8 cellular contexts compared by ENCODE assay signal in genomic region chr15:41417812-41418211, GRCh38. TPM values are rescaled to one million over a fixed set of nuclear protein-coding genes. Genes with fewer than 3 reads are reported as not detected.
DNase-seq lines count a peak whose midpoint lies in the region; ATAC-seq and TF ChIP-seq lines count a peak whose summit lies in the region.

No MANE protein-coding gene starts in this region.

- peak overlapping the region; percentile 77 for H3K4me3 ChIP-seq in SU-DHL-6 (ENCODE audit: insufficient read depth, low read length, poor library complexity, severe bottlenecking)
- H3K4me3 ChIP-seq in gastroesophageal sphincter = peak overlapping the region; percentile 74 to 87
- peak overlapping the region; percentile 94 to 96 (median 95) for H3K4me3 ChIP-seq in skeletal muscle tissue (ENCODE audit: low read length in 3 of 3)

- H3K4me3 Mint-ChIP-seq in activated T-cell treated with anti-CD3 and anti-CD28 coated beads, Interleukin-2, amount 50 U/mL, for 24 hours = peak overlapping the region; percentile 93

- H3K9ac ChIP-seq in SU-DHL-6 (ENCODE audit: low read length) (peak overlapping the region; percentile 77), skeletal muscle tissue (ENCODE audit: low read depth in 1 of 3, low read length in 3 of 3) (peak overlapping the region; percentile 91 to 97 (median 93))

- TF ChIP-seq EP300 in gastroesophageal sphincter (IDR thresholded peaks at IDR 0.05) = no peak

- peak overlapping the region; percentile 88 for H3K4me2 ChIP-seq in SU-DHL-6 (ENCODE audit: low read depth, low read length, poor library complexity, severe bottlenecking)

- H3K4me1 ChIP-seq in gastroesophageal sphincter (peaks cover 0 to 48% (median 14%) of the 10 kb centered on the region in 3 donors), skeletal muscle tissue (ENCODE audit: control insufficient read depth in 3 of 3, insufficient read depth in 3 of 3, low read length in 3 of 3) (peaks cover 11 to 21% (median 16%) of the 10 kb centered on the region in 3 donors)

- peaks cover 4% of the 10 kb centered on the region; the same call in 1 of the 2 replicates for H4K20me1 ChIP-seq in SU-DHL-6 (ENCODE audit: low read depth, low read length)

- peak overlapping the region; percentile 87 for H3K27ac Mint-ChIP-seq in activated T-cell treated with anti-CD3 and anti-CD28 coated beads, Interleukin-2, amount 50 U/mL, for 24 hours

- 0 out of 2 replicates have a peak overlapping the region, but pooled peaks have one; percentile 13 for H3K27ac ChIP-seq in SU-DHL-6 (ENCODE audit: low read depth, low read length)
- H3K27ac ChIP-seq in gastroesophageal sphincter = peak overlapping the region in 3 of 4 donors; percentile 87 to 90 (median 88)
- peak overlapping the region; percentile 85 for H3K27ac ChIP-seq in skeletal muscle tissue (ENCODE audit: low read depth, low read length)

- H3K36me3 Mint-ChIP-seq in activated T-cell treated with anti-CD3 and anti-CD28 coated beads, Interleukin-2, amount 50 U/mL, for 24 hours (ENCODE audit: low read depth) = peaks cover 21% of the 10 kb centered on the region

- no peak for DNase-seq in activated T-cell treated with anti-CD3 and anti-CD28 coated beads, Interleukin-2, amount 50 U/mL, for 24 hours
- DNase-seq in activated T-cell treated with anti-CD3 and anti-CD28 coated beads for 4 hours (no peak), COR-L47 (lab: John Stamatoyannopoulos, UW) (no peak)

- peaks cover 65% of the 10 kb centered on the region for H3K79me2 ChIP-seq in SU-DHL-6 (ENCODE audit: insufficient read depth, low read length)

- H3K27me3 ChIP-seq in SU-DHL-6 (ENCODE audit: low read length) (no peaks in the 10 kb centered on the region), gastroesophageal sphincter (no peaks in the 10 kb centered on the region), skeletal muscle tissue (ENCODE audit: control insufficient read depth in 3 of 3, insufficient read depth in 3 of 3, low read length in 3 of 3) (no peaks in the 10 kb centered on the region)

- H3K9me3 ChIP-seq in SU-DHL-6 (ENCODE audit: insufficient read depth, low read length) (no peaks in the 10 kb centered on the region), gastroesophageal sphincter (no peaks in the 10 kb centered on the region), skeletal muscle tissue (ENCODE audit: control insufficient read depth in 3 of 3, low read length in 3 of 3) (no peaks in the 10 kb centered on the region)

- no peak for TF ChIP-seq POLR2A in gastroesophageal sphincter (IDR thresholded peaks at IDR 0.05)

- H3F3A ChIP-seq in SU-DHL-6 (ENCODE audit: insufficient read depth) = peaks cover 3% of the 10 kb centered on the region; the same call in 1 of the 2 replicates

- H3K9me3 Mint-ChIP-seq in activated T-cell treated with anti-CD3 and anti-CD28 coated beads, Interleukin-2, amount 50 U/mL, for 24 hours = no peaks in the 10 kb centered on the region

- peaks cover 49% of the 10 kb centered on the region for H3K4me1 Mint-ChIP-seq in activated T-cell treated with anti-CD3 and anti-CD28 coated beads, Interleukin-2, amount 50 U/mL, for 24 hours (ENCODE audit: low read depth)

- no peaks in the 10 kb centered on the region for H3K9me2 ChIP-seq in SU-DHL-6 (replicated peaks; ENCODE audit: insufficient read depth, low read length)

- no peak for ATAC-seq in gastroesophageal sphincter
- no peak for ATAC-seq in HG03565 (IDR thresholded peaks at IDR 0.05; ENCODE audit: unreplicated experiment)
- ATAC-seq in GM21447 (IDR thresholded peaks at IDR 0.05; ENCODE audit: unreplicated experiment) = no peak

- WGBS in gastroesophageal sphincter (ENCODE audit: low coverage in 1 of 2), 2 donors = 11 to 15% methylated on average over 5 to 6 of the region's 6 CpGs

- no peaks in the 10 kb centered on the region for H3K27me3 Mint-ChIP-seq in activated T-cell treated with anti-CD3 and anti-CD28 coated beads, Interleukin-2, amount 50 U/mL, for 24 hours

- no peaks in the 10 kb centered on the region for H3K36me3 ChIP-seq in SU-DHL-6 (ENCODE audit: low read length)
- H3K36me3 ChIP-seq in gastroesophageal sphincter = no peaks in the 10 kb centered on the region
- H3K36me3 ChIP-seq in skeletal muscle tissue (ENCODE audit: control insufficient read depth in 3 of 3, insufficient read depth in 3 of 3, low read length in 3 of 3) = no peaks in the 10 kb centered on the region

- no peak overlapping the region for H2AFZ ChIP-seq in SU-DHL-6 (ENCODE audit: low read depth, low read length, severe bottlenecking)

- no peak for TF ChIP-seq CTCF in SU-DHL-6 (IDR thresholded peaks at IDR 0.05; ENCODE audit: insufficient read depth, low read length, poor library complexity, severe bottlenecking)
- TF ChIP-seq CTCF in gastroesophageal sphincter (IDR thresholded peaks at IDR 0.05) = no peak

RNA-seq across cellular contexts. Expression of gene RTF1, which starts 0.9 kb away (rescaled TPM):
- total RNA-seq in gastroesophageal sphincter (10 to 100 TPM; 31.9 to 53.2 (median 34.8) TPM), skeletal muscle tissue (31.3 TPM)

RNA-seq across cellular contexts. Expression of gene NDUFAF1, which starts 15.5 kb away (rescaled TPM):
- total RNA-seq in gastroesophageal sphincter (10 to 100 TPM; 19.9 to 34.1 (median 25.7) TPM), skeletal muscle tissue (29.2 TPM)

Comparison
In these comparisons a context has a peak if more than half of its experiments do, and no peak if none do; other contexts are left out.
1. H3K27ac ChIP-seq: peak in every context shown above with its lines; median percentile 88 in gastroesophageal sphincter; 85 in skeletal muscle tissue; 13 in SU-DHL-6.